ENCODE assay signal across 8 cellular contexts in the genomic region with DNA sequence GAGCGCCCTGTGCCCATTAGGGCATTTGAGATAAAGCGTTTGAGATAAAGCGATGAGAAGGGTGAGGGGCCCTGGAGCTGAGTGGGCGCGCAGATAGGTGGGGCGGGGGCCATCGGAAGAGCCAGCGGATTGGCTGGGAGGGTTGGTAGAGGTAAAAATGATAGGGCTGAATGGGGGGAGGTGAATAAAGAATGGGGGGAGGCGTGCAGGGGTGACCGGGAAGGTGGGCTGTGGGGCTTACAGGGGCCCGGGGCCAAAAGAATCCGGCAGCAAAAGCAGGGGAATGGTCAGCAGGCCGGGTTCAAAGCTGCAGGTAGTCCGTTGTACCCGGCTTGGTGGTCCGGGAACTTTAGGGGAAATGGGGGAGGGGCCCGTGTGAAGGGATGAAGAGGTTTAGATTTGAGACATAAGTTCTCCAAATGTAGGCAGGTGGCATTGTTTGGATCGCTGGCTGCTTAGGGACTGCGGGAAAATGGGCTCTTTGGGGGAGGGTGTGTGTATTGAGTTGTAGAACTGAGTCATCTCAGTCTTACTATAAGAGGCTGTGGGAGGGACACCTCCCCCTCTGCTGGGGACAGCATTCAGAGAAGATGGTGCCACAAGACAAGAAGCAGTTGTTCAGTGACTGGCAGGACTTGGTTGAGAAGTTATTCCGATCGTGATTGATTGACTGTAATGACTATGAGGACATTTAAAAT. TPM values are rescaled to one million over a fixed set of nuclear protein-coding genes. Genes with fewer than 3 reads are reported as not detected.
DNase-seq lines count a peak whose midpoint lies in the region; ATAC-seq and TF ChIP-seq lines count a peak whose summit lies in the region.

No MANE protein-coding gene starts in this region.

- peak overlapping the region; percentile 69 for H2AK5ac ChIP-seq in neuronal stem cell (ENCODE audit: low read depth, low read length)

- ATAC-seq in GM18502 (IDR thresholded peaks at IDR 0.05; ENCODE audit: poor library complexity, unreplicated experiment): peak; percentile 44
- ATAC-seq in HG02678 (IDR thresholded peaks at IDR 0.05; ENCODE audit: unreplicated experiment): peak; percentile 33

- DNase-seq in NOMO-1 (lab: John Stamatoyannopoulos, UW; ENCODE audit: unreplicated experiment in 2 of 2): peak; percentile 48 to 65
- peak; percentile 67 for DNase-seq in activated CD8-positive, alpha-beta memory T cell treated with anti-CD3 and anti-CD28 coated beads, Interleukin-2, amount 50 U/mL, for 4 hours
- DNase-seq in neuronal stem cell (ENCODE audit: low spot score): peak; percentile 31
- peak; percentile 32 for DNase-seq in testis
- DNase-seq in NCI-H226: no peak

- H3K79me1 ChIP-seq in neuronal stem cell (ENCODE audit: low read depth, low read length): peaks cover 9% of the 10 kb centered on the region

- peak overlapping the region; percentile 85 for H2AFZ ChIP-seq in neuronal stem cell (ENCODE audit: low read length)

- peak overlapping the region; percentile 28 for H3K14ac ChIP-seq in neuronal stem cell (ENCODE audit: low read length)

- no peak overlapping the region for H3K4ac ChIP-seq in neuronal stem cell (ENCODE audit: low read length)

- H3K27ac ChIP-seq in esophagus (ENCODE audit: low read depth in 2 of 2, low read length in 1 of 2): peak overlapping the region; percentile 77 to 84
- peak overlapping the region; percentile 96 for H3K27ac ChIP-seq in neuronal stem cell (replicated peaks; ENCODE audit: low read length)
- H3K27ac ChIP-seq in testis: peak overlapping the region; percentile 26 to 80

- H3K9ac ChIP-seq in neuronal stem cell (ENCODE audit: low read depth, low read length, poor library complexity): peak overlapping the region; percentile 88

- H3K4me1 ChIP-seq in esophagus (ENCODE audit: control insufficient read depth in 2 of 2, insufficient read depth in 2 of 2, low read length in 1 of 2) (peaks cover 0 to 7% of the 10 kb centered on the region in 2 donors), neuronal stem cell (ENCODE audit: control insufficient read depth in 2 of 2, insufficient read depth in 1 of 2, low read depth in 1 of 2, low read length in 2 of 2) (peaks cover 2 to 8% of the 10 kb centered on the region in 2 donors), testis (peaks cover 29% of the 10 kb centered on the region)

- peak overlapping the region; percentile 94 for H2BK5ac ChIP-seq in neuronal stem cell (ENCODE audit: low read length)

- H3K23ac ChIP-seq in neuronal stem cell (ENCODE audit: low read depth, low read length, poor library complexity): peak overlapping the region; percentile 85

- TF ChIP-seq CTCF in testis (IDR thresholded peaks at IDR 0.05): no peak

- H3K18ac ChIP-seq in neuronal stem cell (ENCODE audit: low read length): peak overlapping the region; percentile 98

- H2BK120ac ChIP-seq in neuronal stem cell (ENCODE audit: low read depth, low read length): peak overlapping the region; percentile 16

- WGBS in esophagus, 2 donors: 3% methylated on average over 21 of the region's 21 CpGs
- WGBS in neuronal stem cell (ENCODE audit: extremely low coverage in 2 of 2, insufficient read length in 2 of 2, insufficient replicate concordance in 1 of 2), 2 donors: no CpG with 5 or more reads among the region's 21 CpGs
- WGBS in testis, 2 donors: 5% methylated on average over 20 to 21 of the region's 21 CpGs

- H4K8ac ChIP-seq in neuronal stem cell (ENCODE audit: low read depth, low read length): peak overlapping the region; percentile 1

- peaks cover 0 to 2% of the 10 kb centered on the region in 2 donors for H3K36me3 ChIP-seq in esophagus (ENCODE audit: control insufficient read depth in 2 of 2, insufficient read depth in 2 of 2, low read length in 1 of 2)
- peaks cover 17 to 25% of the 10 kb centered on the region in 2 donors for H3K36me3 ChIP-seq in neuronal stem cell (replicated peaks in 1 of 2; ENCODE audit: control insufficient read depth in 2 of 2, insufficient read depth in 2 of 2, low read length in 2 of 2)
- no peaks in the 10 kb centered on the region for H3K36me3 ChIP-seq in testis (ENCODE audit: low read depth, missing control alignments)

- intact Hi-C loops in testis (cut with DNase I; ENCODE audit: low total_unique reads): loop anchor here (5.0 kb wide), 1 partner anchor 71 kb away; no protein-coding TSS in a partner anchor

- peak overlapping the region; percentile 49 for H2BK12ac ChIP-seq in neuronal stem cell (ENCODE audit: low read length)

- H3K4me3 ChIP-seq in esophagus (ENCODE audit: low read depth in 1 of 2, low read length in 2 of 2) (peak overlapping the region; percentile 72 to 80), neuronal stem cell (ENCODE audit: low read length in 2 of 2) (peak overlapping the region; percentile 66 to 99), testis (peak overlapping the region; percentile 83 to 93)

- H3K27me3 ChIP-seq in esophagus (ENCODE audit: control insufficient read depth in 1 of 2, insufficient read depth in 2 of 2, low read length in 2 of 2): no peaks in the 10 kb centered on the region
- H3K27me3 ChIP-seq in neuronal stem cell (ENCODE audit: control insufficient read depth in 3 of 3, insufficient read depth in 3 of 3, low read depth in 1 of 3, low read length in 3 of 3): no peaks in the 10 kb centered on the region
- H3K27me3 ChIP-seq in testis: no peaks in the 10 kb centered on the region

- no peak for TF ChIP-seq POLR2A in testis (IDR thresholded peaks at IDR 0.05)

- H3K4me2 ChIP-seq in neuronal stem cell (ENCODE audit: insufficient read depth, low read length, poor library complexity, severe bottlenecking): peak overlapping the region; percentile 73

- H4K91ac ChIP-seq in neuronal stem cell (ENCODE audit: low read depth, low read length, poor library complexity): no peak overlapping the region

- H3K9me3 ChIP-seq in esophagus (ENCODE audit: control insufficient read depth in 2 of 2, insufficient read depth in 1 of 2, low read depth in 1 of 2, low read length in 1 of 2): no peaks in the 10 kb centered on the region
- H3K9me3 ChIP-seq in neuronal stem cell (replicated peaks in 1 of 2; ENCODE audit: control insufficient read depth in 2 of 2, insufficient read depth in 1 of 2, low read depth in 1 of 2, low read length in 2 of 2): no peaks in the 10 kb centered on the region
- no peaks in the 10 kb centered on the region for H3K9me3 ChIP-seq in testis

- H2BK15ac ChIP-seq in neuronal stem cell (ENCODE audit: low read length): peak overlapping the region; percentile 94

RNA-seq across cellular contexts. Expression of a gene that starts 0.6 kb away (rescaled TPM):
- 1 to 10 TPM; 2.6 to 5.0 TPM for polyA plus RNA-seq in esophagus
- 63.3 TPM for polyA plus RNA-seq in neuronal stem cell (2013, experiment 1 of 2)
- 66.0 TPM for polyA plus RNA-seq in neuronal stem cell (2013, experiment 2 of 2)
- total RNA-seq in testis: 10 to 100 TPM; 53.7 to 58.1 TPM
- 50.3 TPM for polyA plus RNA-seq in testis (ENCODE audit: insufficient read depth, low read depth, low replicate concordance)
